22 cellular contexts compared by ENCODE assay signal in the genomic region with DNA sequence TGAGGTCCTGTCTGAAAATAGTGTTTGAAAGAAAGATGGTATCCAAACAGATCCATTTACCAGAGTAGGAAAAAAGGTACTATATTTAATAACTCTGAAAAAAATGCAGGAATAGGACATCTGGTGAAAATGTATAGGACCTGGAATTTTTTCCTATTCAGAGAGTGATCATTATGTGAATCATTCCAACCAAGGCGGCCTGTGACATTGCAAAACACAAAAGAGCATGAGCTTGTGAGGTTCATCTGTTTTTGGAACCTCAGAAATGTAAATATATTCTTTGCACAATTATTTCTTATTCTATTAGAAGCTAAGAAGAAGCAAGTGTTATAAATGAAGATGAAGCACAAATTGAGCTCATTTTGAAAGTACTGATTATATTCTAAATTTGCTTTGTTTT. TPM values are rescaled to one million over a fixed set of nuclear protein-coding genes. Genes with fewer than 3 reads are reported as not detected.
DNase-seq lines count a peak whose midpoint lies in the region; TF ChIP-seq lines count a peak whose summit lies in the region.
"Had no signal": no experiment of that assay in that cellular context is flagged by ENCODE, and none has a peak within 500 bp of the region (broad histone marks: within the 10 kb centered on the region; RNA-seq: fewer than 3 reads in every experiment).

No MANE protein-coding gene starts in this region.

- H3K36me3 Mint-ChIP-seq in Calu3 (ENCODE audit: insufficient read depth, unreplicated experiment) = no peaks in the 10 kb centered on the region

- no peak overlapping the region for H3K27ac ChIP-seq in mesendoderm (ENCODE audit: low read depth, low read length)

- H3K79me1 ChIP-seq in mesendoderm (ENCODE audit: low read length) = no peaks in the 10 kb centered on the region

- H2AK5ac ChIP-seq in mesendoderm (ENCODE audit: low read length) = no peak overlapping the region

- no peak overlapping the region for H3K23ac ChIP-seq in mesendoderm (ENCODE audit: low read length)

- H3K4me1 ChIP-seq in mesendoderm (ENCODE audit: control insufficient read depth, low read depth, low read length) = peaks cover 2% of the 10 kb centered on the region
- H3K4me1 ChIP-seq: Caco-2 had no signal

- H4K8ac ChIP-seq in mesendoderm (ENCODE audit: low read depth, low read length) = no peak overlapping the region

- H4K5ac ChIP-seq in mesendoderm (ENCODE audit: low read length) = no peak overlapping the region

- H3K79me2 ChIP-seq in mesendoderm (ENCODE audit: control insufficient read depth, insufficient read depth, low read length) = no peaks in the 10 kb centered on the region

- no TSS peak for BruUV-seq in Calu3 (replicated peaks; lab: Mats Ljungman, UMichigan)

- H3K4me2 ChIP-seq in mesendoderm (ENCODE audit: low read length) = no peak overlapping the region
- H3K4me2 ChIP-seq: SK-N-SH had no signal

- H2BK5ac ChIP-seq in mesendoderm (ENCODE audit: low read length) = no peak overlapping the region

- H3K9me3 Mint-ChIP-seq in Calu3 (ENCODE audit: low read depth, unreplicated experiment) = no peaks in the 10 kb centered on the region

- no peak overlapping the region for H2BK120ac ChIP-seq in mesendoderm (ENCODE audit: low read depth, low read length)

- no peak overlapping the region for H3K4ac ChIP-seq in mesendoderm (ENCODE audit: low read depth, low read length)

- no peak overlapping the region for H3K9ac ChIP-seq in mesendoderm (ENCODE audit: low read length)
- H3K9ac ChIP-seq: SK-N-SH had no signal

- H3K27me3 Mint-ChIP-seq in Calu3 (ENCODE audit: unreplicated experiment) = no peaks in the 10 kb centered on the region

- H3K27ac Mint-ChIP-seq in Calu3 (ENCODE audit: unreplicated experiment) = no peak overlapping the region

- no peak overlapping the region for H3K4me3 Mint-ChIP-seq in Calu3 (ENCODE audit: low read depth, unreplicated experiment)

- DNase-seq in AG08395 (ENCODE audit: low spot score) (peak; percentile 9), HCEC 1CT (peak; percentile 47), epithelial cell of esophagus (ENCODE audit: low read depth) (peak; percentile 13), mesendoderm (no peak), NCI-H345 treated with DMSO at 0.1 percent for 48 hours (lab: John Stamatoyannopoulos, UW; ENCODE audit: unreplicated experiment) (no peak), Calu3 (no peak), NCI-H2196 (lab: John Stamatoyannopoulos, UW; ENCODE audit: unreplicated experiment) (no peak)
- no peak for DNase-seq in activated naive CD4-positive, alpha-beta T cell (lab: John Stamatoyannopoulos, UW)
- DNase-seq: AML-193, Caco-2, DMS79, GF-D8, KG1, MG63, NCI-H1092 treated with DMSO at 0.1 percent for 48 hours, NCI-H1694, NCI-H82, Right ventricle myocardium superior, SK-N-SH had no signal

- peak overlapping the region; percentile 96 for H2BK15ac ChIP-seq in mesendoderm (replicated peaks; ENCODE audit: low read depth)

- H3K4me1 Mint-ChIP-seq in Calu3 (ENCODE audit: low read depth, unreplicated experiment) = peaks cover 28% of the 10 kb centered on the region

- H3K36me3 ChIP-seq in mesendoderm (ENCODE audit: control insufficient read depth, insufficient read depth, low read length) = no peaks in the 10 kb centered on the region
- H3K36me3 ChIP-seq: MG63 had no signal

- no peaks in the 10 kb centered on the region for H3K27me3 ChIP-seq in mesendoderm (ENCODE audit: insufficient read depth, low read length, poor library complexity)
- H3K27me3 ChIP-seq: MG63 had no signal

- H3K4me3 ChIP-seq in epithelial cell of esophagus (ENCODE audit: low read length) (no peak overlapping the region), mesendoderm (ENCODE audit: low read length) (no peak overlapping the region)
- H3K4me3 ChIP-seq: MG63 had no signal

- no CpG with 5 or more reads among the region's 1 CpG for WGBS in mesendoderm (ENCODE audit: extremely low coverage, insufficient coverage, low lambda C conversion rate)

- H3K56ac ChIP-seq in mesendoderm (ENCODE audit: low read length) = no peak overlapping the region

- intact Hi-C loops in Calu3 (cut with micrococcal nuclease; ENCODE audit: unreplicated experiment) = loop anchor here (5.0 kb wide), 3 partner anchors 50 to 125 kb away; no protein-coding TSS in a partner anchor

- TF ChIP-seq CTCF in epithelial cell of esophagus (IDR thresholded peaks at IDR 0.05; ENCODE audit: insufficient read depth, low read depth, low read length, missing control alignments) = no peak
- TF ChIP-seq CTCF in Calu3 (IDR thresholded peaks at IDR 0.05; ENCODE audit: unreplicated experiment) = no peak

- no peak overlapping the region for H3K18ac ChIP-seq in mesendoderm (ENCODE audit: low read length)

- CTCF ChIA-PET in Calu3 (lab: Charles Lee) = no interaction called here

RNA-seq across cellular contexts. Expression of a gene that starts 2.0 kb away (rescaled TPM):
- 2.5 TPM for polyA plus RNA-seq in mesendoderm (2013, experiment 1 of 2)
- 2.2 TPM for polyA plus RNA-seq in mesendoderm (2013, experiment 2 of 2)
- not detected in 2 replicates for total RNA-seq in Calu3 (2022)
- total RNA-seq: A172, Caco-2, H4, NCI-H460, Right ventricle myocardium superior had no signal
- polyA plus RNA-seq: SK-N-SH had no signal

Comparison
In these comparisons a context has a peak if more than half of its experiments do, and no peak if none do; other contexts are left out.
1. DNase-seq: peak in AG08395 (single experiment), HCEC 1CT (single experiment) and epithelial cell of esophagus (single experiment); none in mesendoderm (single experiment), NCI-H345 treated with DMSO at 0.1 percent for 48 hours (single experiment), Calu3 (single experiment), activated naive CD4-positive, alpha-beta T cell (0 of 4) and NCI-H2196 (single experiment).